Comparison of ENCODE assay signal across 11 cellular contexts in genomic region chr5:121189569-121190305, GRCh38.
DNase-seq lines count a peak whose midpoint lies in the region; ATAC-seq, FAIRE-seq and TF ChIP-seq lines count a peak whose summit lies in the region.
"Had no signal": no experiment of that assay in that cellular context is flagged by ENCODE, and none has a peak within 500 bp of the region (broad histone marks: within the 10 kb centered on the region; RNA-seq: fewer than 3 reads in every experiment).

No MANE protein-coding gene starts in this region.

- no peaks in the 10 kb centered on the region for H3K79me2 ChIP-seq in HepG2 (ENCODE audit: insufficient read depth, low read length)

- H3K4me2 ChIP-seq in mesenchymal stem cell (ENCODE audit: low read length, poor library complexity, severe bottlenecking) (no peak overlapping the region), HepG2 (ENCODE audit: low read depth, low read length) (no peak overlapping the region)

- FAIRE-seq in bronchial epithelial cell (lab: Jason Lieb, UNC) (no peak), HepG2 (lab: Jason Lieb, UNC) (no peak)

- H4K91ac ChIP-seq in mesenchymal stem cell (ENCODE audit: low read length): no peak overlapping the region

- H3K4me1 ChIP-seq in mesenchymal stem cell (ENCODE audit: control insufficient read depth, insufficient read depth, low read depth, low read length) (no peaks in the 10 kb centered on the region), HepG2 (ENCODE audit: insufficient read depth, low read length) (no peaks in the 10 kb centered on the region)

- no peak overlapping the region for H2BK5ac ChIP-seq in mesenchymal stem cell (ENCODE audit: low read depth, low read length, poor library complexity, severe bottlenecking)

- DNase-seq in DMS53 (lab: John Stamatoyannopoulos, UW) (peak; percentile 60), M059J (ENCODE audit: low read depth) (peak; percentile 6), bronchial epithelial cell (ENCODE audit: low read depth) (peak; percentile 9), mesenchymal stem cell (peak; percentile 79), GF-D8 (lab: John Stamatoyannopoulos, UW) (no peak), H7 (no peak), HepG2 (ENCODE audit: low spot score) (no peak), NK-92 (lab: John Stamatoyannopoulos, UW; ENCODE audit: unreplicated experiment) (no peak)
- DNase-seq: islet precursor cell, NCI-H2081 had no signal

- H2AK5ac ChIP-seq in mesenchymal stem cell (ENCODE audit: low read length, severe bottlenecking): no peak overlapping the region

- in situ Hi-C loops in HepG2 (cut with HindIII; ENCODE audit: extremely low pct_ligation_motif_present, low pct_unique_long_range_greater_than_20kb): no loop called here

- no peaks in the 10 kb centered on the region for H3K79me1 ChIP-seq in mesenchymal stem cell (replicated peaks; ENCODE audit: low read length, poor library complexity, severe bottlenecking)

- no peak overlapping the region for H3K23ac ChIP-seq in mesenchymal stem cell (ENCODE audit: low read length in 2 of 2)

- H3K14ac ChIP-seq in mesenchymal stem cell (ENCODE audit: low read length in 2 of 2): no peak overlapping the region

- no peak overlapping the region for H2BK15ac ChIP-seq in mesenchymal stem cell (ENCODE audit: low read depth, poor library complexity, severe bottlenecking)

- H3K27ac ChIP-seq in mesenchymal stem cell (ENCODE audit: low read length, poor library complexity, severe bottlenecking): no peak overlapping the region
- H3K27ac ChIP-seq in HepG2 (ENCODE audit: extremely low read length, insufficient read depth, low read length): no peak overlapping the region
- H3K27ac ChIP-seq: HL-60 had no signal

- H2AFZ ChIP-seq in mesenchymal stem cell (ENCODE audit: low read depth, low read length) (no peak overlapping the region), HepG2 (ENCODE audit: low read length) (no peak overlapping the region)

- TF ChIP-seq POLR2A in HepG2 (IDR thresholded peaks at IDR 0.05; ENCODE audit: insufficient read depth in 1 of 2, low read depth in 2 of 2, low read length in 2 of 2): no peak

- no peak overlapping the region for H3K18ac ChIP-seq in mesenchymal stem cell (ENCODE audit: low read depth in 1 of 2, low read length in 2 of 2)

- no peaks in the 10 kb centered on the region for H3K27me3 ChIP-seq in bronchial epithelial cell (ENCODE audit: control insufficient read depth, insufficient read depth, low read length)
- H3K27me3 ChIP-seq in mesenchymal stem cell (ENCODE audit: control insufficient read depth in 1 of 2, insufficient read depth in 1 of 2, low read length in 2 of 2): no peaks in the 10 kb centered on the region
- no peaks in the 10 kb centered on the region for H3K27me3 ChIP-seq in H7 (ENCODE audit: control insufficient read depth, insufficient read depth, low read length)
- no peaks in the 10 kb centered on the region for H3K27me3 ChIP-seq in HepG2 (ENCODE audit: control insufficient read depth in 1 of 2, insufficient read depth in 2 of 2, low read length in 2 of 2)

- intact Hi-C loops in HepG2 (cut with micrococcal nuclease; ENCODE audit: unreplicated experiment): no loop called here

- no peaks in the 10 kb centered on the region for H4K20me1 ChIP-seq in HepG2 (ENCODE audit: insufficient read depth, low read length)

- TF ChIP-seq RAD21 in HepG2 (CRISPR knock-in tag; IDR thresholded peaks at IDR 0.05): no peak

- CTCF ChIA-PET in HepG2 (lab: Yijun Ruan, JAX; ENCODE audit: low intra/inter-chr PET ratio, low total read pairs): no interaction called here

- H3K9ac ChIP-seq in mesenchymal stem cell (ENCODE audit: low read length): no peak overlapping the region
- no peak overlapping the region for H3K9ac ChIP-seq in HepG2 (ENCODE audit: insufficient read depth, low read depth, low read length)

- no peak overlapping the region for H4K8ac ChIP-seq in mesenchymal stem cell (ENCODE audit: low read length)

- no peaks in the 10 kb centered on the region for H3K9me3 ChIP-seq in mesenchymal stem cell (ENCODE audit: control insufficient read depth, low read length)
- H3K9me3 ChIP-seq in HepG2 (ENCODE audit: low read length): no peaks in the 10 kb centered on the region

- BruUV-seq in HepG2 (replicated peaks; lab: Mats Ljungman, UMichigan): no TSS peak

- WGBS in mesenchymal stem cell: 90% methylated on average over 2 of the region's 3 CpGs
- WGBS in HepG2 (ENCODE audit: low lambda C conversion rate): 18% methylated on average over 3 of the region's 3 CpGs

- ATAC-seq in HepG2: no peak

- H3K4me3 ChIP-seq in bronchial epithelial cell (ENCODE audit: low read depth, low read length): no peak overlapping the region
- no peak overlapping the region for H3K4me3 ChIP-seq in mesenchymal stem cell (ENCODE audit: insufficient read depth in 1 of 2, low read depth in 1 of 2, low read length in 2 of 2)
- no peak overlapping the region for H3K4me3 ChIP-seq in H7 (ENCODE audit: insufficient read depth, low read depth, low read length)
- no peak overlapping the region for H3K4me3 ChIP-seq in HepG2 (replicated peaks in 1 of 3; ENCODE audit: insufficient read depth in 1 of 3, low read depth in 2 of 3, low read length in 3 of 3)

- H3K36me3 ChIP-seq in bronchial epithelial cell (ENCODE audit: control insufficient read depth, insufficient read depth, low read length): no peaks in the 10 kb centered on the region
- H3K36me3 ChIP-seq in mesenchymal stem cell (ENCODE audit: control insufficient read depth in 1 of 2, insufficient read depth in 2 of 2, low read depth in 1 of 2, low read length in 2 of 2): no peaks in the 10 kb centered on the region
- H3K36me3 ChIP-seq in H7 (replicated peaks; ENCODE audit: control insufficient read depth, insufficient read depth, low read length): no peaks in the 10 kb centered on the region
- H3K36me3 ChIP-seq in HepG2 (replicated peaks in 1 of 2; ENCODE audit: control insufficient read depth in 1 of 2, insufficient read depth in 2 of 2, low read length in 2 of 2): no peaks in the 10 kb centered on the region

- POLR2A ChIA-PET in HepG2 (lab: Yijun Ruan, JAX): no interaction called here

- H2BK120ac ChIP-seq in mesenchymal stem cell (ENCODE audit: low read depth, low read length): no peak overlapping the region

- no peak for TF ChIP-seq CTCF in bronchial epithelial cell (IDR thresholded peaks at IDR 0.05; ENCODE audit: insufficient read depth, low read length, severe bottlenecking)
- TF ChIP-seq CTCF in HepG2 (CRISPR knock-in tag; IDR thresholded peaks at IDR 0.05): no peak

- no peak for TF ChIP-seq EP300 in HepG2 (IDR thresholded peaks at IDR 0.05; ENCODE audit: low read depth in 2 of 2, low read length in 2 of 2)
- TF ChIP-seq EP300 in HepG2 (CRISPR knock-in tag; IDR thresholded peaks at IDR 0.05; ENCODE audit: borderline replicate concordance): no peak

- no peak overlapping the region for H3K4ac ChIP-seq in mesenchymal stem cell (ENCODE audit: low read depth in 1 of 2, low read length in 2 of 2)

- H2BK12ac ChIP-seq in mesenchymal stem cell (ENCODE audit: low read length in 2 of 2): no peak overlapping the region

TF ChIP-seq in HepG2, 621 proteins besides CTCF, POLR2A, EP300 and RAD21 (continues in another document):
- TF ChIP-seq CENPBD1 (CRISPR knock-in tag; IDR thresholded peaks at IDR 0.05; ENCODE audit: borderline replicate concordance, low read depth): no peak
- no peak for TF ChIP-seq ELF1 (CRISPR knock-in tag; IDR thresholded peaks at IDR 0.05)
- no peak for TF ChIP-seq ZNF362 (CRISPR knock-in tag; IDR thresholded peaks at IDR 0.05; ENCODE audit: borderline replicate concordance)
- TF ChIP-seq ZNF788 (CRISPR knock-in tag; IDR thresholded peaks at IDR 0.05; ENCODE audit: borderline replicate concordance): no peak
- no peak for TF ChIP-seq ZNF704 (CRISPR knock-in tag; IDR thresholded peaks at IDR 0.05; ENCODE audit: borderline replicate concordance)
- TF ChIP-seq MYC (CRISPR knock-in tag; IDR thresholded peaks at IDR 0.05; ENCODE audit: borderline replicate concordance): no peak
- no peak for TF ChIP-seq HOXA7 (CRISPR knock-in tag; IDR thresholded peaks at IDR 0.05)
- TF ChIP-seq ZBTB46 (CRISPR knock-in tag; IDR thresholded peaks at IDR 0.05; ENCODE audit: borderline replicate concordance): no peak
- TF ChIP-seq PPARG (CRISPR knock-in tag; conservative IDR thresholded peaks at IDR 0.05): no peak

Comparison
In these comparisons a context has a peak if more than half of its experiments do, and no peak if none do; other contexts are left out.
1. DNase-seq: peak in DMS53 (single experiment), M059J (single experiment), bronchial epithelial cell (single experiment) and mesenchymal stem cell (single experiment); none in GF-D8 (single experiment), H7 (single experiment), HepG2 (single experiment) and NK-92 (single experiment).